In genomic region chr17:385836-386144, GRCh38 we compare ENCODE assay signal across 9 cellular contexts. TPM values are rescaled to one million over a fixed set of nuclear protein-coding genes. Genes with fewer than 3 reads are reported as not detected.
DNase-seq lines count a peak whose midpoint lies in the region; ATAC-seq, FAIRE-seq and TF ChIP-seq lines count a peak whose summit lies in the region.
"Had no signal": no experiment of that assay in that cellular context is flagged by ENCODE, and none has a peak within 500 bp of the region (broad histone marks: within the 10 kb centered on the region; RNA-seq: fewer than 3 reads in every experiment).

No MANE protein-coding gene starts in this region.

- ATAC-seq in HG03108 (IDR thresholded peaks at IDR 0.05; ENCODE audit: unreplicated experiment) (peak; percentile 17), pancreas (no peak), HG02623 (IDR thresholded peaks at IDR 0.05; ENCODE audit: unreplicated experiment) (no peak)

- H3K4me1 ChIP-seq in mammary epithelial cell (ENCODE audit: insufficient read depth, low read length) (peaks cover 6% of the 10 kb centered on the region), pancreas (peaks cover 0 to 10% (median 0%) of the 10 kb centered on the region in 3 donors)

- no CpG with 5 or more reads among the region's 43 CpGs for WGBS in mammary epithelial cell (ENCODE audit: low coverage, missing lambda C conversion rate)
- WGBS in pancreas, 2 donors: 1% methylated on average over 37 of the region's 43 CpGs; no CpG with 5 or more reads in 1 of the 2 donors

- no peaks in the 10 kb centered on the region for H3K9me3 ChIP-seq in mammary epithelial cell (replicated peaks; ENCODE audit: insufficient read depth, low read length)
- H3K9me3 ChIP-seq in pancreas: no peaks in the 10 kb centered on the region

- H3K36me3 ChIP-seq in mammary epithelial cell (ENCODE audit: insufficient read depth, low read length): no peaks in the 10 kb centered on the region
- no peaks in the 10 kb centered on the region for H3K36me3 ChIP-seq in pancreas

- TF ChIP-seq CTCF in mammary epithelial cell (conservative IDR thresholded peaks at IDR 0.05 in 1 of 2, IDR thresholded peaks at IDR 0.05 in 1 of 2; ENCODE audit: extremely low read depth in 1 of 2, insufficient read depth in 1 of 2, low read depth in 1 of 2, low read length in 2 of 2) (no peak), pancreas (IDR thresholded peaks at IDR 0.05) (no peak)

- DNase-seq in COLO668 (lab: John Stamatoyannopoulos, UW; ENCODE audit: unreplicated experiment): peak; percentile 64
- no peak for DNase-seq in mammary epithelial cell
- DNase-seq in pancreas: no peak
- no peak for DNase-seq in NK-92 treated with Interleukin-12 subunit alpha and Interleukin-12 subunit beta, amount 100 ng/mL, for 24 hours (lab: John Stamatoyannopoulos, UW)
- no peak for DNase-seq in CD1c-positive myeloid dendritic cell (ENCODE audit: extremely low spot score)
- DNase-seq in HuH-7 (ENCODE audit: low spot score): no peak

- H3K27me3 ChIP-seq in mammary epithelial cell (ENCODE audit: insufficient read depth, low read length) (no peaks in the 10 kb centered on the region), pancreas (no peaks in the 10 kb centered on the region)

- no TSS peak for BruUV-seq in mammary epithelial cell (replicated peaks; lab: Mats Ljungman, UMichigan)

- CTCF ChIA-PET in mammary epithelial cell (lab: Charles Lee; ENCODE audit: low non-redundant PET): interaction anchor here (0.7 kb wide), 1 partner anchor 215 kb away, joined by 8 read pairs; no protein-coding TSS in a partner anchor

- dilution Hi-C loops in mammary epithelial cell (cut with HindIII; ENCODE audit: low sequenced_read_pairs): no loop called here

- in situ Hi-C loops in mammary epithelial cell (cut with MboI; ENCODE audit: low sequenced_read_pairs in 2 of 2): no loop called here

- H3K9ac ChIP-seq in mammary epithelial cell (ENCODE audit: insufficient read depth, low read length): no peak overlapping the region

- no peaks in the 10 kb centered on the region for H3K79me2 ChIP-seq in mammary epithelial cell (ENCODE audit: insufficient read depth, low read length)

- H3K4me3 ChIP-seq in mammary epithelial cell (replicated peaks in 1 of 3; ENCODE audit: insufficient read depth in 1 of 3, low read depth in 2 of 3, low read length in 3 of 3) (peak overlapping the region in 2 of 3 experiments; percentile 15 to 41), pancreas (peak overlapping the region; percentile 37 to 60 (median 44))

- H4K20me1 ChIP-seq in mammary epithelial cell (ENCODE audit: insufficient read depth, low read length): no peaks in the 10 kb centered on the region

- H2AFZ ChIP-seq in mammary epithelial cell (ENCODE audit: low read depth, low read length): no peak overlapping the region

- FAIRE-seq in pancreas (lab: Jason Lieb, UNC): no peak
- FAIRE-seq: G401.6 had no signal

- no peak overlapping the region for H3K27ac ChIP-seq in mammary epithelial cell (ENCODE audit: insufficient read depth, low read depth, low read length)
- H3K27ac ChIP-seq in pancreas: peak overlapping the region in 3 of 4 donors; percentile 39 to 52 (median 50)

- intact Hi-C loops in mammary epithelial cell (cut with micrococcal nuclease) (loop anchor here (2.0 kb wide), 2 partner anchors 221 to 241 kb away; no protein-coding TSS in a partner anchor), pancreas (cut with DNase I) (loop anchor here in 1 of 3 donors (5.0 to 10.0 kb wide), 2 partner anchors 81 to 238 kb away; no protein-coding TSS in a partner anchor)

- H3K4me2 ChIP-seq in mammary epithelial cell (ENCODE audit: insufficient read depth, low read depth, low read length): peak overlapping the region; percentile 62

RNA-seq across cellular contexts. Expression of gene RPH3AL, which starts 33.2 kb away (rescaled TPM):
- total RNA-seq in mammary epithelial cell: 1 to 10 TPM; 2.9 to 7.3 TPM
- 1.7 TPM for polyA plus RNA-seq in mammary epithelial cell
- 0.98 TPM for polyA minus RNA-seq in mammary epithelial cell
- total RNA-seq in pancreas: 10 to 100 TPM; 45.1 to 89.1 (median 61.7) TPM
- 10 to 100 TPM; 43.4 to 46.5 TPM for polyA plus RNA-seq in pancreas

RNA-seq across cellular contexts. Expression of gene RFLNB, which starts 59.9 kb away (rescaled TPM):
- total RNA-seq in mammary epithelial cell (10 to 100 TPM; 14.7 to 32.8 TPM), pancreas (1 to 10 TPM; 2.4 to 4.1 (median 2.7) TPM)
- polyA plus RNA-seq in mammary epithelial cell (3.2 TPM), pancreas (1 to 10 TPM; 2.9 to 3.0 TPM)
- 9.9 TPM for polyA minus RNA-seq in mammary epithelial cell

Comparison
In these comparisons a context has a peak if more than half of its experiments do, and no peak if none do; other contexts are left out.
1. RNA of gene RPH3AL, which starts 33.2 kb away (total RNA-seq): 45.1 to 89.1 TPM in pancreas; 2.9 to 7.3 TPM in mammary epithelial cell; every median in the first group is over 4 times any median in the second.